In the genomic region with DNA sequence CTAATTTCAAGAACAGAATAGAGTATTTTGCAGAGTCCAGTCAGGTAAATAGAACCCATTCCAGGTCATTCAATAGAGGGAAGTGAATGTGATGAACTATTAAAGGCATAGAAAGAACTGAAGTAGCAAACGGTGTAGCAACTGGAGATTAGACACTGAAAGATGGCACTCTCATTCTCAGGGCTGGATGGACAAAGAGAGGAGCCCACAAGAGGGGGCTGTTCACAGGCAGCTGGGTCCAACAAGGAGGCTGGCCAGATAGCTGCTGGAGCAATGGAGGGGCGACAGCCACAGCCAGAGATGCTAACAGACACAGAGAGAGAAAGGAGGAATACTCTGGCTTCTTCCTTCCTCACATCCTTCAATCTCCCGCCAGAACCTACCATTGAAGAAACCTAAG, we compare ENCODE assay signal across 1 cellular context.
TF ChIP-seq lines count a peak whose summit lies in the region.

No MANE protein-coding gene starts in this region.

TF ChIP-seq in H1, 55 proteins besides CTCF, POLR2A, EP300 and RAD21 (continued from another document):
- TF ChIP-seq POU5F1 (IDR thresholded peaks at IDR 0.05; ENCODE audit: low read depth, low read length), result no peak
- TF ChIP-seq TBP (IDR thresholded peaks at IDR 0.05; ENCODE audit: low read depth, low read length), result no peak
- TF ChIP-seq TAF1 (IDR thresholded peaks at IDR 0.05; ENCODE audit: low read depth, low read length), result no peak
- TF ChIP-seq, protein P1, sequence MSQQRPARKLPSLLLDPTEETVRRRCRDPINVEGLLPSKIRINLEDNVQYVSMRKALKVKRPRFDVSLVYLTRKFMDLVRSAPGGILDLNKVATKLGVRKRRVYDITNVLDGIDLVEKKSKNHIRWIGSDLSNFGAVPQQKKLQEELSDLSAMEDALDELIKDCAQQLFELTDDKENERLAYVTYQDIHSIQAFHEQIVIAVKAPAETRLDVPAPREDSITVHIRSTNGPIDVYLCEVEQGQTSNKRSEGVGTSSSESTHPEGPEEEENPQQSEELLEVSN (IDR thresholded peaks at IDR 0.05), result no peak
- no peak for TF ChIP-seq SP2 (IDR thresholded peaks at IDR 0.05; ENCODE audit: low read length)
- TF ChIP-seq KDM1A (IDR thresholded peaks at IDR 0.05; ENCODE audit: borderline replicate concordance, low read length), result no peak
- no peak for TF ChIP-seq CTBP2 (IDR thresholded peaks at IDR 0.05; ENCODE audit: borderline replicate concordance, insufficient read depth, insufficient read length, low read length)
